ENCODE assay signal across 10 cellular contexts in the genomic region with DNA sequence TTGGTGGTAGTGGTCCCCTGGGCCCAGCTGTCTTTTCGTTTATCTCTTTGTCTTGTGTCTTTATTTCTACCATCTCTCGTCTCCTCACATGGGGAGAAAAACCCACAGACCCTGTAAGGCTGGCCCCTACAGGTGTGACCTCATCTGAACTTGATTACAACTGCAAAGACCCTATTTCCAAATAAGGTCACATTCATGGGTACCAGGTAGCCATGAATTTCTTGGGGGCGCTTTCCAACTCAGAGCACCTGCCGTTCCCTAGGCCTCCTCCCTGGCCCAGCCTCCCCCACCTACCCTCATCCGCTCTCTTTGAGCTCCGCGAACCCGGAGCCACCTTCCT. TPM values are rescaled to one million over a fixed set of nuclear protein-coding genes. Genes with fewer than 3 reads are reported as not detected.
DNase-seq lines count a peak whose midpoint lies in the region; ATAC-seq and TF ChIP-seq lines count a peak whose summit lies in the region.
"Had no signal": no experiment of that assay in that cellular context is flagged by ENCODE, and none has a peak within 500 bp of the region (broad histone marks: within the 10 kb centered on the region; RNA-seq: fewer than 3 reads in every experiment).

No MANE protein-coding gene starts in this region.

- no peaks in the 10 kb centered on the region for H3K9me3 Mint-ChIP-seq in CD4-positive, alpha-beta memory T cell
- no peaks in the 10 kb centered on the region for H3K9me3 Mint-ChIP-seq in activated B cell treated with CpG ODN at 0.5 μM for 24 hours
- no peaks in the 10 kb centered on the region for H3K9me3 Mint-ChIP-seq in naive thymus-derived CD4-positive, alpha-beta T cell

- DNase-seq in CD4-positive, alpha-beta memory T cell: peak in 1 of 5 donors; percentile 50
- no peak for DNase-seq in GM12865 (ENCODE audit: low read depth)
- DNase-seq in activated B cell treated with CpG ODN at 0.5 μM for 24 hours: no peak
- DNase-seq in naive thymus-derived CD4-positive, alpha-beta T cell: no peak
- no peak for DNase-seq in EL
- no peak for DNase-seq in stimulated activated CD4-positive, alpha-beta T cell treated with anti-CD3 and anti-CD28 coated beads, Interleukin-15, amount 100 ng/mL, for 24 hours
- DNase-seq in testis: no peak
- DNase-seq: IMR-90 had no signal

- POLR2A ChIA-PET in CD4-positive, alpha-beta memory T cell (lab: Charles Lee; ENCODE audit: partially characterized antibody): interaction anchor here (1.2 to 2.6 kb wide), 2 partner anchors 19 to 81 kb away, joined by 3 to 12 read pairs; a partner anchor contains a TSS
- POLR2A ChIA-PET in activated B cell treated with CpG ODN at 0.5 μM for 24 hours (lab: Charles Lee): interaction anchor here (0.6 to 3.2 kb wide), 10 partner anchors 12 to 758 kb away, joined by 4 to 24 read pairs (median 8); a partner anchor contains a TSS
- POLR2A ChIA-PET in naive thymus-derived CD4-positive, alpha-beta T cell (lab: Charles Lee): no interaction called here

- no peaks in the 10 kb centered on the region for H3K27me3 ChIP-seq in CD4-positive, alpha-beta memory T cell (ENCODE audit: insufficient read depth, low read length)
- H3K27me3 ChIP-seq in naive thymus-derived CD4-positive, alpha-beta T cell (ENCODE audit: control insufficient read depth in 2 of 2, insufficient read depth in 2 of 2, low read length in 2 of 2): no peaks in the 10 kb centered on the region
- H3K27me3 ChIP-seq in testis: no peaks in the 10 kb centered on the region
- H3K27me3 ChIP-seq: right atrium auricular region had no signal

- no peaks in the 10 kb centered on the region for H3K36me3 ChIP-seq in CD4-positive, alpha-beta memory T cell (ENCODE audit: insufficient read depth, low read length)
- H3K36me3 ChIP-seq in naive thymus-derived CD4-positive, alpha-beta T cell (ENCODE audit: control insufficient read depth in 2 of 3, insufficient read depth in 3 of 3, low read length in 3 of 3): no peaks in the 10 kb centered on the region
- H3K36me3 ChIP-seq in testis (ENCODE audit: low read depth, missing control alignments): no peaks in the 10 kb centered on the region
- H3K36me3 ChIP-seq: right atrium auricular region had no signal

- H3K4me3 ChIP-seq in CD4-positive, alpha-beta memory T cell (ENCODE audit: low read length in 2 of 2): peak overlapping the region; percentile 56 to 70
- peak overlapping the region; percentile 49 for H3K4me3 ChIP-seq in GM12865 (ENCODE audit: low read depth, low read length)
- H3K4me3 ChIP-seq in naive thymus-derived CD4-positive, alpha-beta T cell (ENCODE audit: low read length): peak overlapping the region; percentile 60
- H3K4me3 ChIP-seq in testis: no peak overlapping the region

- H3K36me3 Mint-ChIP-seq in CD4-positive, alpha-beta memory T cell: peaks cover 0 to 2% of the 10 kb centered on the region in 2 donors
- no peaks in the 10 kb centered on the region for H3K36me3 Mint-ChIP-seq in activated B cell treated with CpG ODN at 0.5 μM for 24 hours (ENCODE audit: low read depth)
- H3K36me3 Mint-ChIP-seq in naive thymus-derived CD4-positive, alpha-beta T cell: no peaks in the 10 kb centered on the region

- peak overlapping the region; percentile 79 for H3K27ac ChIP-seq in CD4-positive, alpha-beta memory T cell (ENCODE audit: low read depth, low read length)
- H3K27ac ChIP-seq in naive thymus-derived CD4-positive, alpha-beta T cell (ENCODE audit: low read depth, low read length): peak overlapping the region; percentile 39
- no peak overlapping the region for H3K27ac ChIP-seq in testis
- H3K27ac ChIP-seq: right atrium auricular region, VCaP had no signal

- no peak for ATAC-seq in activated B cell treated with CpG ODN at 0.5 μM for 24 hours (ENCODE audit: low read depth)
- no peak for ATAC-seq in naive thymus-derived CD4-positive, alpha-beta T cell

- WGBS in testis, 2 donors: 93 to 94% methylated on average over 8 of the region's 8 CpGs

- H3K4me1 Mint-ChIP-seq in CD4-positive, alpha-beta memory T cell: peaks cover 5 to 17% (median 11%) of the 10 kb centered on the region in 4 donors
- peaks cover 66% of the 10 kb centered on the region for H3K4me1 Mint-ChIP-seq in activated B cell treated with CpG ODN at 0.5 μM for 24 hours
- H3K4me1 Mint-ChIP-seq in naive thymus-derived CD4-positive, alpha-beta T cell: peaks cover 7 to 26% (median 9%) of the 10 kb centered on the region in 7 donors

- H3K27ac Mint-ChIP-seq in CD4-positive, alpha-beta memory T cell: peak overlapping the region; percentile 89 to 100 (median 96)
- H3K27ac Mint-ChIP-seq in activated B cell treated with CpG ODN at 0.5 μM for 24 hours: peak overlapping the region; percentile 94
- peak overlapping the region in 8 of 9 donors; percentile 55 to 95 (median 77) for H3K27ac Mint-ChIP-seq in naive thymus-derived CD4-positive, alpha-beta T cell

- no peak for TF ChIP-seq POLR2A in testis (IDR thresholded peaks at IDR 0.05)

- intact Hi-C loops in CD4-positive, alpha-beta memory T cell (cut with micrococcal nuclease): loop anchor here (2.0 kb wide), 1 partner anchor 19 kb away; a partner anchor contains a TSS
- intact Hi-C loops in activated B cell treated with CpG ODN at 0.5 μM for 24 hours (cut with micrococcal nuclease) (loop anchor here (1.0 to 10.0 kb wide), 6 partner anchors 15 to 554 kb away; a partner anchor contains a TSS), testis (cut with DNase I; ENCODE audit: low total_unique reads) (no loop called here)
- intact Hi-C loops in naive thymus-derived CD4-positive, alpha-beta T cell (cut with micrococcal nuclease): loop anchor here (2.0 to 5.0 kb wide), 3 partner anchors 19 to 81 kb away; a partner anchor contains a TSS

- no peaks in the 10 kb centered on the region for H3K9me3 ChIP-seq in CD4-positive, alpha-beta memory T cell (ENCODE audit: control insufficient read depth in 1 of 2, low read length in 2 of 2)
- H3K9me3 ChIP-seq in naive thymus-derived CD4-positive, alpha-beta T cell (ENCODE audit: control insufficient read depth in 2 of 3, low read length in 3 of 3): no peaks in the 10 kb centered on the region
- H3K9me3 ChIP-seq in testis: no peaks in the 10 kb centered on the region
- H3K9me3 ChIP-seq: right atrium auricular region had no signal

- TF ChIP-seq CTCF in GM12865 (IDR thresholded peaks at IDR 0.05; ENCODE audit: insufficient read depth, low read depth, low read length, missing control alignments) (no peak), activated B cell treated with CpG ODN at 0.5 μM for 24 hours (IDR thresholded peaks at IDR 0.05) (no peak), testis (IDR thresholded peaks at IDR 0.05) (no peak)

- H3K27me3 Mint-ChIP-seq in CD4-positive, alpha-beta memory T cell: no peaks in the 10 kb centered on the region
- H3K27me3 Mint-ChIP-seq in activated B cell treated with CpG ODN at 0.5 μM for 24 hours: no peaks in the 10 kb centered on the region
- peaks cover 0 to 4% (median 0%) of the 10 kb centered on the region in 5 donors for H3K27me3 Mint-ChIP-seq in naive thymus-derived CD4-positive, alpha-beta T cell

- peak overlapping the region; percentile 85 to 98 (median 90) for H3K4me3 Mint-ChIP-seq in CD4-positive, alpha-beta memory T cell
- peak overlapping the region; percentile 81 for H3K4me3 Mint-ChIP-seq in activated B cell treated with CpG ODN at 0.5 μM for 24 hours
- H3K4me3 Mint-ChIP-seq in naive thymus-derived CD4-positive, alpha-beta T cell: peak overlapping the region; percentile 72 to 92 (median 83)

- peaks cover 6% of the 10 kb centered on the region for H3K4me1 ChIP-seq in CD4-positive, alpha-beta memory T cell (ENCODE audit: insufficient read depth, low read length)
- H3K4me1 ChIP-seq in naive thymus-derived CD4-positive, alpha-beta T cell (ENCODE audit: control insufficient read depth in 2 of 2, insufficient read depth in 2 of 2, low read length in 2 of 2): peaks cover 0 to 5% of the 10 kb centered on the region in 2 donors
- peaks cover 3% of the 10 kb centered on the region for H3K4me1 ChIP-seq in testis

- CTCF ChIA-PET in CD4-positive, alpha-beta memory T cell (lab: Charles Lee; ENCODE audit: partially characterized antibody): interaction anchor here (1.2 to 2.3 kb wide), 6 partner anchors 10 to 28 kb away, joined by 3 to 12 read pairs (median 4); no protein-coding TSS in a partner anchor
- CTCF ChIA-PET in activated B cell treated with CpG ODN at 0.5 μM for 24 hours (lab: Charles Lee): interaction anchor here (0.6 to 2.1 kb wide), 4 partner anchors 14 to 334 kb away, joined by 3 to 8 read pairs (median 5); no protein-coding TSS in a partner anchor
- CTCF ChIA-PET in naive thymus-derived CD4-positive, alpha-beta T cell (lab: Charles Lee): no interaction called here

RNA-seq across cellular contexts. Expression of a gene that starts 14.0 kb away (rescaled TPM):
- 100 to 1,000 TPM in 1 of 2 experiments, 10 to 100 TPM in 1; 98.1 to 104 TPM for total RNA-seq in CD4-positive, alpha-beta memory T cell
- 10 to 100 TPM; 56.9 to 57.6 TPM for polyA plus RNA-seq in CD4-positive, alpha-beta memory T cell
- total RNA-seq in activated B cell treated with CpG ODN at 0.5 μM for 24 hours: 129 and 135 TPM in 2 replicates
- 100 to 1,000 TPM in 2 of 5 experiments, 10 to 100 TPM in 3; 43.2 to 125 (median 70.8) TPM for total RNA-seq in naive thymus-derived CD4-positive, alpha-beta T cell
- 10 to 100 TPM; 39.3 to 46.2 TPM for polyA plus RNA-seq in naive thymus-derived CD4-positive, alpha-beta T cell
- 10 to 100 TPM; 30.8 to 43.3 TPM for total RNA-seq in testis
- 62.8 TPM for polyA plus RNA-seq in testis (ENCODE audit: insufficient read depth, low read depth, low replicate concordance)

RNA-seq across cellular contexts. Expression of a gene that starts 20.1 kb away (rescaled TPM):
- under 1 TPM; 0.36 to 0.81 TPM for total RNA-seq in CD4-positive, alpha-beta memory T cell
- under 1 TPM in 1 of 2 donors, not detected in 1; 0.26 TPM for polyA plus RNA-seq in CD4-positive, alpha-beta memory T cell
- total RNA-seq in activated B cell treated with CpG ODN at 0.5 μM for 24 hours (0.91 and 1.7 TPM in 2 replicates), testis (1 to 10 TPM; 6.9 to 8.8 TPM)
- total RNA-seq in naive thymus-derived CD4-positive, alpha-beta T cell: 1 to 10 TPM in 1 of 5 experiments, under 1 TPM in 3, not detected in 1; 0.27 to 1.0 (median 0.82) TPM
- polyA plus RNA-seq in naive thymus-derived CD4-positive, alpha-beta T cell: under 1 TPM; 0.25 to 0.28 TPM
- 11.3 TPM for polyA plus RNA-seq in testis (ENCODE audit: insufficient read depth, low read depth, low replicate concordance)

Comparison
In these comparisons a context has a peak if more than half of its experiments do, and no peak if none do; other contexts are left out.
1. H3K27ac ChIP-seq: peak in CD4-positive, alpha-beta memory T cell (single experiment) and naive thymus-derived CD4-positive, alpha-beta T cell (single experiment); none in testis (0 of 2).
2. H3K4me3 ChIP-seq: peak in CD4-positive, alpha-beta memory T cell (2 of 2), GM12865 (single experiment) and naive thymus-derived CD4-positive, alpha-beta T cell (single experiment); none in testis (0 of 2).
3. Peak in every context shown above with its lines, with median percentiles within 50 percentile points of each other: H3K27ac Mint-ChIP-seq and H3K4me3 Mint-ChIP-seq.